31 cellular contexts compared by ENCODE assay signal in genomic region chr4:152160236-152160800, GRCh38.
"Had no signal": no experiment of that assay in that cellular context is flagged by ENCODE, and none has a peak within 500 bp of the region (broad histone marks: within the 10 kb centered on the region; RNA-seq: fewer than 3 reads in every experiment).

No MANE protein-coding gene starts in this region.

- H3K9me3 ChIP-seq: ascending aorta, MG63 had no signal

- H3K4me1 ChIP-seq: ascending aorta had no signal

- ATAC-seq: activated CD8-positive, alpha-beta T cell treated with anti-CD3 and anti-CD28 coated beads for 36 hours; activated T-cell treated with anti-CD3 and anti-CD28 coated beads, Interleukin-2, amount 50 U/mL, for 72 hours; activated T-helper 17 cell treated with anti-CD3 and anti-CD28 coated beads, Interleukin-2, amount 50 U/mL, for 72 hours had no signal

- H3K4me2 ChIP-seq: PC-9 had no signal

- H3K27ac ChIP-seq: ascending aorta, PC-9 had no signal

- H3K27me3 ChIP-seq: ascending aorta, MG63 had no signal

- H3K4me3 ChIP-seq: ascending aorta, MG63, PC-9 had no signal

- H2AFZ ChIP-seq: PC-9 had no signal

- DNase-seq: activated CD4-positive, alpha-beta T cell treated with anti-CD3 and anti-CD28 coated beads, Interleukin-2, amount 10 ng/mL, durations not matched to agents 24 days and 14 days; activated CD4-positive, alpha-beta T cell treated with anti-CD3 and anti-CD28 coated beads, Interleukin-2, amount 50 U/mL, for 4 hours; activated CD8-positive, alpha-beta T cell treated with anti-CD3 and anti-CD28 coated beads for 36 hours; activated effector memory CD4-positive, alpha-beta T cell treated with anti-CD3 and anti-CD28 coated beads, Interleukin-2, amount 50 U/mL, for 16 hours; activated naive CD4-positive, alpha-beta T cell; activated naive CD4-positive, alpha-beta T cell treated with anti-CD3 and anti-CD28 coated beads, Interleukin-2, amount 50 U/mL, for 16 hours; activated naive CD8-positive, alpha-beta T cell treated with anti-CD3 and anti-CD28 coated beads for 36 hours; activated T-cell treated with anti-CD3 and anti-CD28 coated beads, Interleukin-2, amount 50 U/mL, for 1 hour; activated T-cell treated with anti-CD3 and anti-CD28 coated beads, Interleukin-2, amount 50 U/mL, for 72 hours; amniotic stem cell; Kasumi-1; KG1; MG63; NCI-H1048; NCI-H1105 treated with DMSO at 0.1 percent for 48 hours; NCI-H1436 treated with DMSO at 0.1 percent for 48 hours; NCI-H187; NCI-H2029 treated with DMSO at 0.1 percent for 48 hours; NCI-H2107; NCI-H2171; NCI-H510A; NCI-H69; NK-92 treated with Interleukin-12 subunit alpha and Interleukin-12 subunit beta, amount 100 ng/mL, for 24 hours; PC-9; Right ventricle myocardium superior; SW 1271; T-helper 1 cell; T-helper 2 cell; T-helper 9 cell had no signal

- H3K36me3 ChIP-seq: ascending aorta, MG63 had no signal
